28 cellular contexts compared by ENCODE assay signal in genomic region chr20:59776626-59777320, GRCh38.
DNase-seq lines count a peak whose midpoint lies in the region; TF ChIP-seq lines count a peak whose summit lies in the region.
"Had no signal": no experiment of that assay in that cellular context is flagged by ENCODE, and none has a peak within 500 bp of the region (broad histone marks: within the 10 kb centered on the region; RNA-seq: fewer than 3 reads in every experiment).

No MANE protein-coding gene starts in this region.

- no peaks in the 10 kb centered on the region for H3K4me1 Mint-ChIP-seq in T-helper 2 cell treated with Interferon-gamma antibody and Interleukin-4, amounts not matched to agents 5 μg/mL and 100 μg/mL, for 36 hours (ENCODE audit: low read depth)
- H3K4me1 Mint-ChIP-seq: activated CD4-positive, alpha-beta memory T cell treated with anti-CD3 and anti-CD28 coated beads, Interleukin-2, amount 10 ng/mL, durations not matched to agents 7 days and 5 days; activated naive CD8-positive, alpha-beta T cell treated with anti-CD3 and anti-CD28 coated beads for 36 hours; memory B cell had no signal

- H3K27ac ChIP-seq in esophagus muscularis mucosa (replicated peaks in 1 of 4) (no peak overlapping the region), vagina (no peak overlapping the region), substantia nigra (ENCODE audit: low read depth, low read length, poor library complexity, severe bottlenecking) (no peak overlapping the region)
- H3K27ac ChIP-seq: A549, ascending aorta, left lung, parathyroid adenoma had no signal

- no peaks in the 10 kb centered on the region for H3K9me3 Mint-ChIP-seq in T-helper 2 cell treated with Interferon-gamma antibody and Interleukin-4, amounts not matched to agents 5 μg/mL and 100 μg/mL, for 36 hours
- H3K9me3 Mint-ChIP-seq: activated CD4-positive, alpha-beta memory T cell treated with anti-CD3 and anti-CD28 coated beads, Interleukin-2, amount 10 ng/mL, durations not matched to agents 7 days and 5 days; activated naive CD8-positive, alpha-beta T cell treated with anti-CD3 and anti-CD28 coated beads for 36 hours; effector memory CD8-positive, alpha-beta T cell; memory B cell had no signal

- no peaks in the 10 kb centered on the region for H3K4me1 ChIP-seq in esophagus muscularis mucosa
- H3K4me1 ChIP-seq in vagina: no peaks in the 10 kb centered on the region
- no peaks in the 10 kb centered on the region for H3K4me1 ChIP-seq in HAP-1
- H3K4me1 ChIP-seq: A549, ascending aorta, left lung, parathyroid adenoma had no signal

- TF ChIP-seq EP300 in esophagus muscularis mucosa (IDR thresholded peaks at IDR 0.05): no peak

- DNase-seq in activated effector memory CD4-positive, alpha-beta T cell treated with anti-CD3 and anti-CD28 coated beads, Interleukin-2, amount 50 U/mL, for 16 hours: peak; percentile 17
- DNase-seq in activated effector memory CD4-positive, alpha-beta T cell treated with Interleukin-2 at 50 U/mL for 16 hours: no peak
- DNase-seq in NCI-H82 treated with DMSO at 0.1 percent for 48 hours (lab: John Stamatoyannopoulos, UW; ENCODE audit: unreplicated experiment) (peak; percentile 91), esophagus muscularis mucosa (ENCODE audit: extremely low spot score) (peak; percentile 80), vagina (ENCODE audit: extremely low spot score in 2 of 2) (peak; percentile 81 to 87), substantia nigra (lab: John Stamatoyannopoulos, UW) (no peak), HAP-1 (ENCODE audit: low spot score in 2 of 2) (no peak)
- no peak for DNase-seq in T-helper 2 cell treated with Interferon-gamma antibody and Interleukin-4, amounts not matched to agents 5 μg/mL and 100 μg/mL, for 36 hours (ENCODE audit: low spot score)
- DNase-seq: activated CD4-positive, alpha-beta memory T cell treated with anti-CD3 and anti-CD28 coated beads, Interleukin-2, amount 10 ng/mL, durations not matched to agents 7 days and 5 days; activated gamma-delta T cell; activated naive CD8-positive, alpha-beta T cell treated with anti-CD3 and anti-CD28 coated beads for 36 hours; activated T-cell treated with anti-CD3 and anti-CD28 coated beads for 4 hours; cortex of kidney; DMS79 treated with DMSO at 0.1 percent for 48 hours; effector memory CD8-positive, alpha-beta T cell; GDM1; glutamatergic neuron; left lung; NCI-H1105 treated with DMSO at 0.1 percent for 48 hours; NCI-H2029 treated with DMSO at 0.1 percent for 48 hours; NCI-H774; right cardiac atrium; stimulated activated CD4-positive, alpha-beta T cell treated with anti-CD3 and anti-CD28 coated beads, Interleukin-1b, Interleukin-23, amount 100 ng/mL, for 48 hours; stimulated activated naive CD4-positive, alpha-beta T cell treated with Interleukin-2 at 50 U/mL for 16 hours had no signal

- H3K27ac Mint-ChIP-seq in T-helper 2 cell treated with Interferon-gamma antibody and Interleukin-4, amounts not matched to agents 5 μg/mL and 100 μg/mL, for 36 hours: no peak overlapping the region
- H3K27ac Mint-ChIP-seq: activated CD4-positive, alpha-beta memory T cell treated with anti-CD3 and anti-CD28 coated beads, Interleukin-2, amount 10 ng/mL, durations not matched to agents 7 days and 5 days; activated naive CD8-positive, alpha-beta T cell treated with anti-CD3 and anti-CD28 coated beads for 36 hours; effector memory CD8-positive, alpha-beta T cell; memory B cell had no signal

- intact Hi-C loops in esophagus muscularis mucosa (cut with DNase I): no loop called here
- intact Hi-C loops in vagina (cut with DNase I): no loop called here

- H3K9me3 ChIP-seq in esophagus muscularis mucosa: no peaks in the 10 kb centered on the region
- H3K9me3 ChIP-seq in vagina: no peaks in the 10 kb centered on the region
- no peaks in the 10 kb centered on the region for H3K9me3 ChIP-seq in HAP-1
- H3K9me3 ChIP-seq: A549, ascending aorta, left lung had no signal

- no peaks in the 10 kb centered on the region for H3K27me3 Mint-ChIP-seq in T-helper 2 cell treated with Interferon-gamma antibody and Interleukin-4, amounts not matched to agents 5 μg/mL and 100 μg/mL, for 36 hours (ENCODE audit: low read depth)
- H3K27me3 Mint-ChIP-seq: activated CD4-positive, alpha-beta memory T cell treated with anti-CD3 and anti-CD28 coated beads, Interleukin-2, amount 10 ng/mL, durations not matched to agents 7 days and 5 days; activated naive CD8-positive, alpha-beta T cell treated with anti-CD3 and anti-CD28 coated beads for 36 hours had no signal

- TF ChIP-seq POLR2A in esophagus muscularis mucosa (IDR thresholded peaks at IDR 0.05; ENCODE audit: low read depth): no peak
- no peak for TF ChIP-seq POLR2A in vagina (IDR thresholded peaks at IDR 0.05)

- H3K27me3 ChIP-seq in esophagus muscularis mucosa (peaks cover 0 to 15% (median 0%) of the 10 kb centered on the region in 4 donors), vagina (no peaks in the 10 kb centered on the region), HAP-1 (ENCODE audit: low read depth) (no peaks in the 10 kb centered on the region)
- H3K27me3 ChIP-seq: ascending aorta had no signal

- H3K4me3 Mint-ChIP-seq in T-helper 2 cell treated with Interferon-gamma antibody and Interleukin-4, amounts not matched to agents 5 μg/mL and 100 μg/mL, for 36 hours: no peak overlapping the region
- H3K4me3 Mint-ChIP-seq: activated CD4-positive, alpha-beta memory T cell treated with anti-CD3 and anti-CD28 coated beads, Interleukin-2, amount 10 ng/mL, durations not matched to agents 7 days and 5 days; activated naive CD8-positive, alpha-beta T cell treated with anti-CD3 and anti-CD28 coated beads for 36 hours; effector memory CD8-positive, alpha-beta T cell; memory B cell had no signal

- H3K36me3 ChIP-seq in esophagus muscularis mucosa (no peaks in the 10 kb centered on the region), vagina (no peaks in the 10 kb centered on the region), HAP-1 (replicated peaks) (no peaks in the 10 kb centered on the region)
- H3K36me3 ChIP-seq: ascending aorta, left lung had no signal

- H3K4me3 ChIP-seq in esophagus muscularis mucosa (no peak overlapping the region), vagina (no peak overlapping the region), HAP-1 (no peak overlapping the region)
- H3K4me3 ChIP-seq: A549, ascending aorta, left lung had no signal

- 93% methylated on average over 12 of the region's 13 CpGs for WGBS in esophagus muscularis mucosa

- no peak for TF ChIP-seq CTCF in esophagus muscularis mucosa (IDR thresholded peaks at IDR 0.05)
- no peak for TF ChIP-seq CTCF in vagina (IDR thresholded peaks at IDR 0.05)

- in situ Hi-C loops in HAP-1 (cut with MboI; ENCODE audit: low sequenced_read_pairs): no loop called here

- H3K36me3 Mint-ChIP-seq in T-helper 2 cell treated with Interferon-gamma antibody and Interleukin-4, amounts not matched to agents 5 μg/mL and 100 μg/mL, for 36 hours (ENCODE audit: low read depth): no peaks in the 10 kb centered on the region
- H3K36me3 Mint-ChIP-seq: activated naive CD8-positive, alpha-beta T cell treated with anti-CD3 and anti-CD28 coated beads for 36 hours; memory B cell had no signal

Comparison
In these comparisons a context has a peak if more than half of its experiments do, and no peak if none do; other contexts are left out.
1. DNase-seq: peak in activated effector memory CD4-positive, alpha-beta T cell treated with anti-CD3 and anti-CD28 coated beads, Interleukin-2, amount 50 U/mL, for 16 hours (single experiment), NCI-H82 treated with DMSO at 0.1 percent for 48 hours (single experiment), esophagus muscularis mucosa (single experiment) and vagina (2 of 2); none in activated effector memory CD4-positive, alpha-beta T cell treated with Interleukin-2 at 50 U/mL for 16 hours (single experiment), substantia nigra (0 of 49), HAP-1 (0 of 2) and T-helper 2 cell treated with Interferon-gamma antibody and Interleukin-4, amounts not matched to agents 5 μg/mL and 100 μg/mL, for 36 hours (single experiment).